ENCODE assay signal across 8 cellular contexts in the genomic region with DNA sequence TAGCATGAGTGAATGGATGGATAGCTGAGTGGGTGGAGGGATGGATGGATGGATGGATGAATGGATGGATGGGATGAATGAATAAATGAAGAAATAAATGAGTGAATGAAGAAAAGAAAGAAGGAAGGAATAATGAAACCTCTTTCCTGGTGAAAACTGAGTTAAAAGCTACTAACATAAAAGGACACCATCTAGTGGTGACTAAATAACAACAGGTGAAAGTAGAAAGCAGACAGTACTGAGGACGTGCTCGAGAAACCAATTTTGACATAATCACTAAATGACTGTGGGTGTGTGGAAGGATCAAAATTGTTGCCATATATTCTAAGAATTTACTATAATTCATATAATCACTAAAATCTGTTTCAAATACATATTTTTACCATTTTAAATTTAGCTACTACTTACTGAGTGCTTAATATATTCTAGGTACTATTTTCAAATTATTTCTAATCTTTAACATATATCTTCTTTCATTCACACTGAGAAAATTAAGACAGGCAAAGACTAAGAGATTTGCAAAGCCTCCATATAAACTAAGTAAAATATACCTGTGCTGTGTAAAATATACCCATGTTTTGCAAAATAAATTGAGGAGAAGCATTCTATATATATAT.
DNase-seq lines count a peak whose midpoint lies in the region; ATAC-seq, FAIRE-seq and TF ChIP-seq lines count a peak whose summit lies in the region.

No MANE protein-coding gene starts in this region.

- peak; percentile 26 for FAIRE-seq in frontal cortex (lab: Jason Lieb, UNC)

- H3K79me1 ChIP-seq in IMR-90 (ENCODE audit: low read depth in 1 of 2, low read length in 2 of 2), result no peaks in the 10 kb centered on the region

- H3K56ac ChIP-seq in IMR-90 (ENCODE audit: extremely low read depth, insufficient read depth, low read length), result no peak overlapping the region

- ATAC-seq in GM18868 (IDR thresholded peaks at IDR 0.05; ENCODE audit: unreplicated experiment), result peak; percentile 86
- ATAC-seq in IMR-90 (ENCODE audit: low read depth), result no peak
- no peak for ATAC-seq in Panc1
- ATAC-seq in upper lobe of left lung (ENCODE audit: low FRiP score in 2 of 2), result no peak

- H3K18ac ChIP-seq in IMR-90 (ENCODE audit: low read depth, low read length), result no peak overlapping the region

- TF ChIP-seq POLR2A in IMR-90 (IDR thresholded peaks at IDR 0.05; ENCODE audit: low read depth, low read length), result no peak
- no peak for TF ChIP-seq POLR2A in upper lobe of left lung (IDR thresholded peaks at IDR 0.05)

- H3K36me3 ChIP-seq in IMR-90 (ENCODE audit: control insufficient read depth, insufficient read depth, low read length) (no peaks in the 10 kb centered on the region), Panc1 (ENCODE audit: control insufficient read depth, insufficient read depth, low read length) (no peaks in the 10 kb centered on the region), upper lobe of left lung (no peaks in the 10 kb centered on the region)

- BruUV-seq in IMR-90 (replicated peaks; lab: Mats Ljungman, UMichigan) (no TSS peak), Panc1 (replicated peaks; lab: Mats Ljungman, UMichigan) (no TSS peak)

- no peak overlapping the region for H2BK120ac ChIP-seq in IMR-90 (ENCODE audit: low read depth, low read length)

- peak; percentile 28 for TF ChIP-seq CTCF in AG04449 (IDR thresholded peaks at IDR 0.05; ENCODE audit: insufficient read depth, low read length, missing control alignments)
- TF ChIP-seq CTCF in IMR-90 (conservative IDR thresholded peaks at IDR 0.05; ENCODE audit: low read depth, low read length), result peak; percentile 37
- TF ChIP-seq CTCF in Panc1 (IDR thresholded peaks at IDR 0.05), result peak; percentile 59; the same call in 1 of the 2 replicates
- peak in 4 of 6 experiments; percentile 12 to 50 (median 30) for TF ChIP-seq CTCF in upper lobe of left lung (IDR thresholded peaks at IDR 0.05)

- H2BK20ac ChIP-seq in IMR-90 (ENCODE audit: low read depth, low read length), result no peak overlapping the region

- H4K20me1 ChIP-seq in IMR-90 (ENCODE audit: insufficient read depth, low read length), result no peaks in the 10 kb centered on the region

- no peak overlapping the region for H4K8ac ChIP-seq in IMR-90 (ENCODE audit: low read depth in 2 of 2, low read length in 2 of 2)

- no CpG with 5 or more reads among the region's 2 CpGs for WGBS in IMR-90 (ENCODE audit: extremely low coverage in 2 of 2, insufficient read length in 1 of 2), 2 experiments
- WGBS in upper lobe of left lung, 2 donors, result 5 to 9% methylated on average over 2 of the region's 2 CpGs

- H3K9me3 ChIP-seq in IMR-90 (ENCODE audit: control insufficient read depth, insufficient read depth, low read length) (no peaks in the 10 kb centered on the region), Panc1 (ENCODE audit: control insufficient read depth, insufficient read depth, low read depth, low read length) (no peaks in the 10 kb centered on the region), upper lobe of left lung (no peaks in the 10 kb centered on the region)

- no peak overlapping the region for H3K14ac ChIP-seq in IMR-90 (replicated peaks; ENCODE audit: low read depth, low read length)

- H2AK5ac ChIP-seq in IMR-90 (ENCODE audit: low read depth, low read length), result no peak overlapping the region

- no peak for TF ChIP-seq RAD21 in IMR-90 (IDR thresholded peaks at IDR 0.05; ENCODE audit: low read length)

- no peak overlapping the region for H2AFZ ChIP-seq in IMR-90 (replicated peaks; ENCODE audit: low read length, poor library complexity)

- no peak overlapping the region for H3K4ac ChIP-seq in IMR-90 (ENCODE audit: low read depth, low read length)

- H3K27ac ChIP-seq in IMR-90 (ENCODE audit: insufficient read depth, low read length) (no peak overlapping the region), Panc1 (ENCODE audit: low read length) (no peak overlapping the region), upper lobe of left lung (no peak overlapping the region)

- H3K4me3 ChIP-seq in AG04449 (ENCODE audit: low read depth, low read length), result no peak overlapping the region
- H3K4me3 ChIP-seq in IMR-90 (ENCODE audit: insufficient read depth, low read depth, low read length), result no peak overlapping the region
- no peak overlapping the region for H3K4me3 ChIP-seq in Panc1 (ENCODE audit: low read depth in 2 of 2, low read length in 2 of 2)
- H3K4me3 ChIP-seq in upper lobe of left lung, result no peak overlapping the region

- no peak overlapping the region for H4K91ac ChIP-seq in IMR-90 (ENCODE audit: insufficient read depth, low read depth, low read length)

- TF ChIP-seq EP300 in upper lobe of left lung (IDR thresholded peaks at IDR 0.05), result no peak

- no peak overlapping the region for H2AK9ac ChIP-seq in IMR-90 (replicated peaks; ENCODE audit: low read depth, low read length, poor library complexity)

- H3K9me1 ChIP-seq in IMR-90 (ENCODE audit: insufficient read depth, low read length), result no peaks in the 10 kb centered on the region

- H3K4me1 ChIP-seq in IMR-90 (ENCODE audit: control insufficient read depth, insufficient read depth, low read length), result no peaks in the 10 kb centered on the region
- H3K4me1 ChIP-seq in Panc1 (ENCODE audit: control insufficient read depth, insufficient read depth, low read length), result no peaks in the 10 kb centered on the region
- no peaks in the 10 kb centered on the region for H3K4me1 ChIP-seq in upper lobe of left lung

- H3K27me3 ChIP-seq in IMR-90 (ENCODE audit: control insufficient read depth, insufficient read depth, low read length) (no peaks in the 10 kb centered on the region), Panc1 (ENCODE audit: control insufficient read depth, insufficient read depth, low read length) (no peaks in the 10 kb centered on the region), upper lobe of left lung (no peaks in the 10 kb centered on the region)

- dilution Hi-C loops in IMR-90 (cut with HindIII; ENCODE audit: low sequenced_read_pairs, unreplicated experiment), result no loop called here

- no peak overlapping the region for H3K9ac ChIP-seq in IMR-90 (ENCODE audit: low read depth, low read length)

- H2BK15ac ChIP-seq in IMR-90 (ENCODE audit: low read depth, low read length), result no peak overlapping the region

- in situ Hi-C loops in IMR-90 (cut with MboI; ENCODE audit: low sequenced_read_pairs) (no loop called here), Panc1 (cut with HindIII; ENCODE audit: low pct_unique_long_range_greater_than_20kb, low sequenced_read_pairs) (no loop called here)

- no peak overlapping the region for H2BK5ac ChIP-seq in IMR-90 (ENCODE audit: low read depth, low read length, poor library complexity, severe bottlenecking)

- no peak overlapping the region for H3K23ac ChIP-seq in IMR-90 (ENCODE audit: low read depth, low read length)

- no peak overlapping the region for H3K4me2 ChIP-seq in IMR-90 (ENCODE audit: low read depth, low read length)

- no peak overlapping the region for H4K5ac ChIP-seq in IMR-90 (ENCODE audit: low read depth, low read length)

- POLR2A ChIA-PET in AG04449 (lab: Yijun Ruan, JAX) (no interaction called here), IMR-90 (lab: Charles Lee; ENCODE audit: unreplicated experiment) (no interaction called here), Panc1 (lab: Charles Lee) (no interaction called here)

- intact Hi-C loops in IMR-90 (cut with micrococcal nuclease), result no loop called here
- intact Hi-C loops in Panc1 (cut with micrococcal nuclease; ENCODE audit: unreplicated experiment), result no loop called here

- CTCF ChIA-PET in AG04449 (lab: Yijun Ruan, JAX), result interaction anchor here (0.7 to 2.2 kb wide), 13 partner anchors 9 to 1496 kb away, joined by 3 to 7 read pairs (median 3); no protein-coding TSS in a partner anchor
- CTCF ChIA-PET in IMR-90 (lab: Yijun Ruan, JAX), result interaction anchor here (1.1 kb wide), 1 partner anchor 90 kb away, joined by 3 read pairs; no protein-coding TSS in a partner anchor
- CTCF ChIA-PET in Panc1 (lab: Charles Lee), result no interaction called here

- no peak for DNase-seq in AG04449 (ENCODE audit: low read depth, low spot score)
- DNase-seq in IMR-90, result no peak
- peak; percentile 4 for DNase-seq in Panc1 (ENCODE audit: low read depth, low spot score)
- DNase-seq in frontal cortex (ENCODE audit: low spot score in 2 of 2), result no peak
- DNase-seq in upper lobe of left lung, result no peak
- DNase-seq in activated CD4-positive, alpha-beta T cell treated with anti-CD3 and anti-CD28 coated beads, Interleukin-2, amount 50 U/mL, for 48 hours, result no peak
- DNase-seq in cerebellar nuclear complex (lab: John Stamatoyannopoulos, UW), result no peak

TF ChIP-seq in IMR-90, 13 proteins besides CTCF, POLR2A, EP300 and RAD21:
- TF ChIP-seq RFX5 (IDR thresholded peaks at IDR 0.05; ENCODE audit: low read depth, low read length) (no peak), SMC3 (IDR thresholded peaks at IDR 0.05; ENCODE audit: low read depth, low read length) (no peak), CHD1 (IDR thresholded peaks at IDR 0.05; ENCODE audit: low read depth, low read length) (no peak), MAFK (IDR thresholded peaks at IDR 0.05; ENCODE audit: low read depth, low read length) (no peak)
- TF ChIP-seq, protein P1, sequence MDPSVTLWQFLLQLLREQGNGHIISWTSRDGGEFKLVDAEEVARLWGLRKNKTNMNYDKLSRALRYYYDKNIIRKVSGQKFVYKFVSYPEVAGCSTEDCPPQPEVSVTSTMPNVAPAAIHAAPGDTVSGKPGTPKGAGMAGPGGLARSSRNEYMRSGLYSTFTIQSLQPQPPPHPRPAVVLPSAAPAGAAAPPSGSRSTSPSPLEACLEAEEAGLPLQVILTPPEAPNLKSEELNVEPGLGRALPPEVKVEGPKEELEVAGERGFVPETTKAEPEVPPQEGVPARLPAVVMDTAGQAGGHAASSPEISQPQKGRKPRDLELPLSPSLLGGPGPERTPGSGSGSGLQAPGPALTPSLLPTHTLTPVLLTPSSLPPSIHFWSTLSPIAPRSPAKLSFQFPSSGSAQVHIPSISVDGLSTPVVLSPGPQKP (IDR thresholded peaks at IDR 0.05; ENCODE audit: borderline replicate concordance, low read depth, low read length), result no peak
